ENCODE assay signal across 2 cellular contexts in the genomic region with DNA sequence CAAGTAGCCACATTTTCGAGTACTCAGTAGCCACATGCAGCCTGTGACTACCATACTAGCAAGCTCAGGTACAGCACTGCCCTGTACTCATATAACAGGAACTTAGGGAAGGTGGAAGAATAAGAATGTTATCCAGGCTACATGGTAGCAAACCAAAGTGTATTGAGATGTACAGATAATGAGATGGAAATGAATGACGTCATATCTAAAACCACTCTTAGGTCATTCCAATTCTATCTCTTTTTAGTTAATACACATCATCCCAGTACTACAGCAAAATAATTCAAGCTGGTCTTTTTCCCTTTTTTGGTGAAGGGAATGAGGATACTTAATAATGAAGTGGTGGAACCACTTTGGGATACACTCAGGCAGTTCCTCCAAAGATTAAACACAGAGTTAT.
A peak's percentile ranks its signal among the peaks of the same experiment; 100 is the strongest.
TF ChIP-seq lines count a peak whose summit lies in the region.

No MANE protein-coding gene starts in this region.

TF ChIP-seq in HEK293, 187 proteins besides CTCF, POLR2A, EP300 and RAD21:
- TF ChIP-seq ATF2 (tag by site-specific recombination; IDR thresholded peaks at IDR 0.05; ENCODE audit: low read depth) (peak; percentile 55; the same call in 1 of the 2 replicates), ZNF391 (tag by site-specific recombination; IDR thresholded peaks at IDR 0.05; ENCODE audit: borderline replicate concordance, low read depth) (no peak), ZNF571 (tag by site-specific recombination; IDR thresholded peaks at IDR 0.05) (no peak), ZNF114 (tag by site-specific recombination; IDR thresholded peaks at IDR 0.05) (no peak), ZNF768 (tag by site-specific recombination; IDR thresholded peaks at IDR 0.05) (no peak), ZXDB (tag by site-specific recombination; IDR thresholded peaks at IDR 0.05) (no peak), ZNF335 (tag by site-specific recombination; conservative IDR thresholded peaks at IDR 0.05) (no peak), ZNF555 (tag by site-specific recombination; conservative IDR thresholded peaks at IDR 0.05) (no peak), ZNF610 (tag by site-specific recombination; IDR thresholded peaks at IDR 0.05; ENCODE audit: borderline replicate concordance) (no peak)

TF ChIP-seq in K562, 482 proteins besides CTCF, POLR2A, EP300 and RAD21:
- TF ChIP-seq JUND (IDR thresholded peaks at IDR 0.05; ENCODE audit: borderline replicate concordance, low read depth, low read length) (peak; percentile 46; the same call in 1 of the 2 replicates), JUND (tag; IDR thresholded peaks at IDR 0.05; ENCODE audit: borderline replicate concordance, low read depth, low read length) (peak; percentile 79; the same call in 1 of the 3 replicates), ZNF586 (CRISPR knock-in tag; conservative IDR thresholded peaks at IDR 0.05) (no peak), ARID4B (CRISPR knock-in tag; IDR thresholded peaks at IDR 0.05) (no peak), ATF7 (IDR thresholded peaks at IDR 0.05) (peak; percentile 94), ATF1 (CRISPR knock-in tag; IDR thresholded peaks at IDR 0.05) (no peak), ATF1 (tag; IDR thresholded peaks at IDR 0.05) (peak; percentile 55; the same call in 1 of the 2 replicates), ZZZ3 (IDR thresholded peaks at IDR 0.05) (no peak), ATF3 (IDR thresholded peaks at IDR 0.05) (peak; percentile 89), ATF3 (CRISPR knock-in tag; conservative IDR thresholded peaks at IDR 0.05) (no peak), JUNB (CRISPR knock-in tag; conservative IDR thresholded peaks at IDR 0.05) (peak; percentile 84)
